ENCODE assay signal across 9 cellular contexts in the genomic region with DNA sequence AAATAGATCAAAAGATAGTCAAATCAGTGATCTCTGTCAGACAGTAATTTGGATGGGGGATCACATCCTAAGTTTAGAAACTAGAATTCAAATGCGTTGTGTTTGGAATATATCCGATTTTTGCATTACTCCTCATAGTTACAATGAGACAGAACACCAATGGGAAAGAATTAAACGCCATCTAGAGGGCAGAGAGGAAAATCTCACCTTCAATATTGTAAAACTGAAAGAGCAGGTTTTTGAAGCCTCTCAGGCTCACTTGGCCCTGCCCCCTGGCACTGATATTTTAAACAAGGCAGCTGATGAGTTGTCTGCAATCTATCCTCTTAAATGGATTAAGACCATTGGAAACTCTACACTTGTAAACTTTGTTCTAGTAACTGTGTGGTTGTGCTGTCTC. TPM values are rescaled to one million over a fixed set of nuclear protein-coding genes. Genes with fewer than 3 reads are reported as not detected.
A peak's percentile ranks its signal among the peaks of the same experiment; 100 is the strongest.
DNase-seq lines count a peak whose midpoint lies in the region; ATAC-seq, FAIRE-seq and TF ChIP-seq lines count a peak whose summit lies in the region.
"Had no signal": no experiment of that assay in that cellular context is flagged by ENCODE, and none has a peak within 500 bp of the region (broad histone marks: within the 10 kb centered on the region; RNA-seq: fewer than 3 reads in every experiment).

No MANE protein-coding gene starts in this region.

- peak; percentile 60; the same call in 1 of the 2 replicates for TF ChIP-seq RAD21 in Ishikawa (IDR thresholded peaks at IDR 0.05; ENCODE audit: low read depth)

- no peaks in the 10 kb centered on the region for H3K4me1 ChIP-seq in ascending aorta

- peaks cover 40% of the 10 kb centered on the region for H3K9me3 Mint-ChIP-seq in nephron
- no peaks in the 10 kb centered on the region for H3K9me3 Mint-ChIP-seq in activated T-cell treated with anti-CD3 and anti-CD28 coated beads, Interleukin-2, amount 50 U/mL, for 72 hours

- DNase-seq in D721Med (ENCODE audit: insufficient read length, low spot score), result no peak
- no peak for DNase-seq in ascending aorta (ENCODE audit: low spot score in 2 of 2)
- DNase-seq in NCI-H1048 (lab: John Stamatoyannopoulos, UW), result no peak
- DNase-seq in activated T-cell treated with anti-CD3 and anti-CD28 coated beads, Interleukin-2, amount 50 U/mL, for 72 hours, result no peak
- no peak for DNase-seq in HK-2 (ENCODE audit: unreplicated experiment)
- DNase-seq: activated effector memory CD4-positive, alpha-beta T cell treated with anti-CD3 and anti-CD28 coated beads, Interleukin-2, amount 50 U/mL, for 16 hours had no signal

- H3K27ac Mint-ChIP-seq in nephron, result no peak overlapping the region
- no peak overlapping the region for H3K27ac Mint-ChIP-seq in activated T-cell treated with anti-CD3 and anti-CD28 coated beads, Interleukin-2, amount 50 U/mL, for 72 hours

- peaks cover 18% of the 10 kb centered on the region for H3K27me3 Mint-ChIP-seq in nephron (ENCODE audit: low read depth)
- peaks cover 73% of the 10 kb centered on the region for H3K27me3 Mint-ChIP-seq in activated T-cell treated with anti-CD3 and anti-CD28 coated beads, Interleukin-2, amount 50 U/mL, for 72 hours (ENCODE audit: low read depth)

- H3K36me3 Mint-ChIP-seq in nephron (ENCODE audit: low read depth), result no peaks in the 10 kb centered on the region
- peaks cover 0 to 6% of the 10 kb centered on the region in 2 donors for H3K36me3 Mint-ChIP-seq in activated T-cell treated with anti-CD3 and anti-CD28 coated beads, Interleukin-2, amount 50 U/mL, for 72 hours (ENCODE audit: insufficient read depth in 2 of 2)

- no peak overlapping the region for H3K4me3 Mint-ChIP-seq in nephron
- no peak overlapping the region for H3K4me3 Mint-ChIP-seq in activated T-cell treated with anti-CD3 and anti-CD28 coated beads, Interleukin-2, amount 50 U/mL, for 72 hours

- H3K9me3 ChIP-seq in ascending aorta, result no peaks in the 10 kb centered on the region

- no peak for TF ChIP-seq EP300 in Ishikawa (IDR thresholded peaks at IDR 0.05; ENCODE audit: borderline replicate concordance)

- no peak for ATAC-seq in activated T-cell treated with anti-CD3 and anti-CD28 coated beads, Interleukin-2, amount 50 U/mL, for 72 hours (replicated peaks in 1 of 2)
- ATAC-seq in HG02981 (IDR thresholded peaks at IDR 0.05; ENCODE audit: unreplicated experiment), result no peak

- intact Hi-C loops in ascending aorta (cut with DNase I), result no loop called here

- H3K4me1 Mint-ChIP-seq in nephron, result no peaks in the 10 kb centered on the region
- H3K4me1 Mint-ChIP-seq in activated T-cell treated with anti-CD3 and anti-CD28 coated beads, Interleukin-2, amount 50 U/mL, for 72 hours (ENCODE audit: low read depth), result no peaks in the 10 kb centered on the region

- TF ChIP-seq CTCF in D721Med (IDR thresholded peaks at IDR 0.05; ENCODE audit: insufficient read depth, missing control alignments) (peak; percentile 37), ascending aorta (IDR thresholded peaks at IDR 0.05) (peak in 2 of 3 experiments; percentile 19 to 34), nephron (IDR thresholded peaks at IDR 0.05; ENCODE audit: unreplicated experiment in 3 of 3) (peak in 2 of 3 experiments; percentile 9 to 32)

- no peaks in the 10 kb centered on the region for H3K27me3 ChIP-seq in ascending aorta

- H3K27ac ChIP-seq in ascending aorta, result no peak overlapping the region

- no peak for FAIRE-seq in D721Med (lab: Jason Lieb, UNC)

- no peak overlapping the region for H3K4me3 ChIP-seq in ascending aorta

- H3K36me3 ChIP-seq in ascending aorta, result no peaks in the 10 kb centered on the region

TF ChIP-seq in Ishikawa, 13 proteins besides CTCF, POLR2A, EP300 and RAD21:
- TF ChIP-seq CREB1 (IDR thresholded peaks at IDR 0.05; ENCODE audit: low read depth) (no peak), FOXM1 (IDR thresholded peaks at IDR 0.05; ENCODE audit: borderline replicate concordance, low read depth) (no peak), CEBPB (IDR thresholded peaks at IDR 0.05) (no peak), TEAD4 (IDR thresholded peaks at IDR 0.05) (no peak), EGR1 (IDR thresholded peaks at IDR 0.05) (no peak), NFIC (IDR thresholded peaks at IDR 0.05) (no peak), YY1 (IDR thresholded peaks at IDR 0.05; ENCODE audit: low read depth) (no peak), ZBTB7A (IDR thresholded peaks at IDR 0.05; ENCODE audit: low read depth) (no peak), TAF1 (IDR thresholded peaks at IDR 0.05; ENCODE audit: low read depth) (no peak), TCF12 (IDR thresholded peaks at IDR 0.05; ENCODE audit: low read depth) (no peak)
- TF ChIP-seq, protein P1, sequence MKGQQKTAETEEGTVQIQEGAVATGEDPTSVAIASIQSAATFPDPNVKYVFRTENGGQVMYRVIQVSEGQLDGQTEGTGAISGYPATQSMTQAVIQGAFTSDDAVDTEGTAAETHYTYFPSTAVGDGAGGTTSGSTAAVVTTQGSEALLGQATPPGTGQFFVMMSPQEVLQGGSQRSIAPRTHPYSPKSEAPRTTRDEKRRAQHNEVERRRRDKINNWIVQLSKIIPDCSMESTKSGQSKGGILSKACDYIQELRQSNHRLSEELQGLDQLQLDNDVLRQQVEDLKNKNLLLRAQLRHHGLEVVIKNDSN (IDR thresholded peaks at IDR 0.05), result no peak
- TF ChIP-seq, protein P2, sequence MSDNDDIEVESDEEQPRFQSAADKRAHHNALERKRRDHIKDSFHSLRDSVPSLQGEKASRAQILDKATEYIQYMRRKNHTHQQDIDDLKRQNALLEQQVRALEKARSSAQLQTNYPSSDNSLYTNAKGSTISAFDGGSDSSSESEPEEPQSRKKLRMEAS (IDR thresholded peaks at IDR 0.05), result no peak
- TF ChIP-seq, protein P3, sequence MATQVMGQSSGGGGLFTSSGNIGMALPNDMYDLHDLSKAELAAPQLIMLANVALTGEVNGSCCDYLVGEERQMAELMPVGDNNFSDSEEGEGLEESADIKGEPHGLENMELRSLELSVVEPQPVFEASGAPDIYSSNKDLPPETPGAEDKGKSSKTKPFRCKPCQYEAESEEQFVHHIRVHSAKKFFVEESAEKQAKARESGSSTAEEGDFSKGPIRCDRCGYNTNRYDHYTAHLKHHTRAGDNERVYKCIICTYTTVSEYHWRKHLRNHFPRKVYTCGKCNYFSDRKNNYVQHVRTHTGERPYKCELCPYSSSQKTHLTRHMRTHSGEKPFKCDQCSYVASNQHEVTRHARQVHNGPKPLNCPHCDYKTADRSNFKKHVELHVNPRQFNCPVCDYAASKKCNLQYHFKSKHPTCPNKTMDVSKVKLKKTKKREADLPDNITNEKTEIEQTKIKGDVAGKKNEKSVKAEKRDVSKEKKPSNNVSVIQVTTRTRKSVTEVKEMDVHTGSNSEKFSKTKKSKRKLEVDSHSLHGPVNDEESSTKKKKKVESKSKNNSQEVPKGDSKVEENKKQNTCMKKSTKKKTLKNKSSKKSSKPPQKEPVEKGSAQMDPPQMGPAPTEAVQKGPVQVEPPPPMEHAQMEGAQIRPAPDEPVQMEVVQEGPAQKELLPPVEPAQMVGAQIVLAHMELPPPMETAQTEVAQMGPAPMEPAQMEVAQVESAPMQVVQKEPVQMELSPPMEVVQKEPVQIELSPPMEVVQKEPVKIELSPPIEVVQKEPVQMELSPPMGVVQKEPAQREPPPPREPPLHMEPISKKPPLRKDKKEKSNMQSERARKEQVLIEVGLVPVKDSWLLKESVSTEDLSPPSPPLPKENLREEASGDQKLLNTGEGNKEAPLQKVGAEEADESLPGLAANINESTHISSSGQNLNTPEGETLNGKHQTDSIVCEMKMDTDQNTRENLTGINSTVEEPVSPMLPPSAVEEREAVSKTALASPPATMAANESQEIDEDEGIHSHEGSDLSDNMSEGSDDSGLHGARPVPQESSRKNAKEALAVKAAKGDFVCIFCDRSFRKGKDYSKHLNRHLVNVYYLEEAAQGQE (IDR thresholded peaks at IDR 0.05; ENCODE audit: low read depth), result no peak

RNA-seq across cellular contexts. Expression of a gene that starts 17.7 kb away (rescaled TPM):
- total RNA-seq in ascending aorta, result not detected
- total RNA-seq in activated T-cell treated with anti-CD3 and anti-CD28 coated beads, Interleukin-2, amount 50 U/mL, for 72 hours, result not detected

RNA-seq across cellular contexts. Expression of a gene that starts 43.5 kb away (rescaled TPM):
- not detected for total RNA-seq in ascending aorta
- total RNA-seq in activated T-cell treated with anti-CD3 and anti-CD28 coated beads, Interleukin-2, amount 50 U/mL, for 72 hours, result 1 to 10 TPM in 1 of 2 donors, under 1 TPM in 1; 0.37 to 3.2 TPM
